1 cellular context compared by ENCODE assay signal in genomic region chr1:202037706-202038296, GRCh38.
TF ChIP-seq lines count a peak whose summit lies in the region.

No MANE protein-coding gene starts in this region.

TF ChIP-seq in WTC11, 78 proteins besides CTCF, POLR2A, EP300 and RAD21 (continued from another document):
- TF ChIP-seq AFF4 (CRISPR knock-in tag; IDR thresholded peaks at IDR 0.05; ENCODE audit: borderline replicate concordance), result no peak
